ENCODE assay signal across 8 cellular contexts in genomic region chr12:24814379-24815086, GRCh38.
A peak's percentile ranks its signal among the peaks of the same experiment; 100 is the strongest.
DNase-seq lines count a peak whose midpoint lies in the region; ATAC-seq and TF ChIP-seq lines count a peak whose summit lies in the region.

No MANE protein-coding gene starts in this region.

- H3K4me1 Mint-ChIP-seq in activated T-cell treated with anti-CD3 and anti-CD28 coated beads, Interleukin-2, amount 50 U/mL, for 24 hours (ENCODE audit: low read depth): peaks cover 24% of the 10 kb centered on the region
- peaks cover 34% of the 10 kb centered on the region for H3K4me1 Mint-ChIP-seq in activated B cell treated with CpG ODN at 0.5 μM for 24 hours
- peaks cover 7 to 18% of the 10 kb centered on the region in 2 donors for H3K4me1 Mint-ChIP-seq in stimulated activated naive B cell treated with anti-CD40 and anti-IgM and Interleukin-4, amounts not matched to agents 10 μg/mL and 1 μg/mL and 100 μg/mL, for 72 hours

- no peak for TF ChIP-seq CTCF in activated B cell treated with CpG ODN at 0.5 μM for 24 hours (IDR thresholded peaks at IDR 0.05)

- peak; percentile 77 for ATAC-seq in HG03060 (IDR thresholded peaks at IDR 0.05; ENCODE audit: low read depth, unreplicated experiment)
- ATAC-seq in activated B cell treated with CpG ODN at 0.5 μM for 24 hours (ENCODE audit: low read depth): peak; percentile 85
- peak; percentile 95 to 98 for ATAC-seq in stimulated activated naive B cell treated with anti-CD40 and anti-IgM and Interleukin-4, amounts not matched to agents 10 μg/mL and 1 μg/mL and 100 μg/mL, for 72 hours (replicated peaks)

- no peaks in the 10 kb centered on the region for H3K27me3 Mint-ChIP-seq in activated T-cell treated with anti-CD3 and anti-CD28 coated beads, Interleukin-2, amount 50 U/mL, for 24 hours
- no peaks in the 10 kb centered on the region for H3K27me3 Mint-ChIP-seq in activated B cell treated with CpG ODN at 0.5 μM for 24 hours
- no peaks in the 10 kb centered on the region for H3K27me3 Mint-ChIP-seq in stimulated activated naive B cell treated with anti-CD40 and anti-IgM and Interleukin-4, amounts not matched to agents 10 μg/mL and 1 μg/mL and 100 μg/mL, for 72 hours

- peak overlapping the region; percentile 66 for H3K4me3 Mint-ChIP-seq in activated T-cell treated with anti-CD3 and anti-CD28 coated beads, Interleukin-2, amount 50 U/mL, for 24 hours
- H3K4me3 Mint-ChIP-seq in activated B cell treated with CpG ODN at 0.5 μM for 24 hours: peak overlapping the region; percentile 77
- peak overlapping the region; percentile 39 to 62 for H3K4me3 Mint-ChIP-seq in stimulated activated naive B cell treated with anti-CD40 and anti-IgM and Interleukin-4, amounts not matched to agents 10 μg/mL and 1 μg/mL and 100 μg/mL, for 72 hours

- peaks cover 9% of the 10 kb centered on the region for H3K36me3 Mint-ChIP-seq in activated T-cell treated with anti-CD3 and anti-CD28 coated beads, Interleukin-2, amount 50 U/mL, for 24 hours (ENCODE audit: low read depth)
- peaks cover 1% of the 10 kb centered on the region for H3K36me3 Mint-ChIP-seq in activated B cell treated with CpG ODN at 0.5 μM for 24 hours (ENCODE audit: low read depth)
- H3K36me3 Mint-ChIP-seq in stimulated activated naive B cell treated with anti-CD40 and anti-IgM and Interleukin-4, amounts not matched to agents 10 μg/mL and 1 μg/mL and 100 μg/mL, for 72 hours: peaks cover 0 to 3% of the 10 kb centered on the region in 2 donors

- H3K9me3 Mint-ChIP-seq in activated T-cell treated with anti-CD3 and anti-CD28 coated beads, Interleukin-2, amount 50 U/mL, for 24 hours: peaks cover 4% of the 10 kb centered on the region
- no peaks in the 10 kb centered on the region for H3K9me3 Mint-ChIP-seq in activated B cell treated with CpG ODN at 0.5 μM for 24 hours
- H3K9me3 Mint-ChIP-seq in stimulated activated naive B cell treated with anti-CD40 and anti-IgM and Interleukin-4, amounts not matched to agents 10 μg/mL and 1 μg/mL and 100 μg/mL, for 72 hours: no peaks in the 10 kb centered on the region

- peak overlapping the region; percentile 62 for H3K27ac Mint-ChIP-seq in activated T-cell treated with anti-CD3 and anti-CD28 coated beads, Interleukin-2, amount 50 U/mL, for 24 hours
- peak overlapping the region; percentile 80 for H3K27ac Mint-ChIP-seq in activated B cell treated with CpG ODN at 0.5 μM for 24 hours
- peak overlapping the region; percentile 42 for H3K27ac Mint-ChIP-seq in stimulated activated naive B cell treated with anti-CD40 and anti-IgM and Interleukin-4, amounts not matched to agents 10 μg/mL and 1 μg/mL and 100 μg/mL, for 72 hours

- no peak for DNase-seq in activated T-cell treated with anti-CD3 and anti-CD28 coated beads, Interleukin-2, amount 50 U/mL, for 24 hours
- no peak for DNase-seq in activated T-cell treated with anti-CD3 and anti-CD28 coated beads, Interleukin-2, amount 50 U/mL, for 48 hours
- no peak for DNase-seq in activated B cell treated with CpG ODN at 0.5 μM for 24 hours
- no peak for DNase-seq in stimulated activated naive B cell treated with anti-CD40 and anti-IgM and Interleukin-4, amounts not matched to agents 10 μg/mL and 1 μg/mL and 100 μg/mL, for 72 hours
- DNase-seq in stimulated activated naive CD4-positive, alpha-beta T cell treated with Interleukin-2 at 50 U/mL for 16 hours (lab: John Stamatoyannopoulos, UW): no peak
- DNase-seq in posterior cingulate gyrus: no peak
- no peak for DNase-seq in occipital lobe (lab: John Stamatoyannopoulos, UW)

- intact Hi-C loops in activated B cell treated with CpG ODN at 0.5 μM for 24 hours (cut with micrococcal nuclease) (loop anchor here (1.0 kb wide), 3 partner anchors 8 to 22 kb away; no protein-coding TSS in a partner anchor), posterior cingulate gyrus (cut with DNase I) (no loop called here)

- CTCF ChIA-PET in activated B cell treated with CpG ODN at 0.5 μM for 24 hours (lab: Charles Lee): interaction anchor here (0.8 to 1.2 kb wide), 2 partner anchors 35 to 1609 kb away, joined by 3 read pairs; no protein-coding TSS in a partner anchor

- POLR2A ChIA-PET in activated B cell treated with CpG ODN at 0.5 μM for 24 hours (lab: Charles Lee): interaction anchor here (0.5 to 2.1 kb wide), 13 partner anchors 9 to 436 kb away, joined by 3 to 10 read pairs (median 4); no protein-coding TSS in a partner anchor
